In the genomic region with DNA sequence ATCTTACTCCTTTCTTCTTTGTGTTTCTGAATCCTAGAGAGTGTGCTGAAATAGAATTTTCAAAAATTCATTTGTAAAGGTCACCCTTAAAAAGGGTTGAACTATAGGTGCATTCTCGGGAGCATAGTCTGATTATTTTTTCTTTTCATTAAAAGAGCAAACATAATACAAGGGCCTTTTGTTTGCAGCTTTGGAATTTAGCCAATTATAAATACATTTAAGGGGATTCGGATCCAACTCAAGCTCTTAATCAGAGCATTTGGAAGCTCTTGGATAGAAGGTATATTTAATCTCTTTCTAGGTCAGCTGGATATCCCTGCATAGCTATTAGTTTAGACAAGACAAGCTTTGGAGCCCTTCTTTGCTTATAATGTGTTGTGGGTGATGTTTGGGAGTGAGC, we compare ENCODE assay signal across 31 cellular contexts.
"Had no signal": no experiment of that assay in that cellular context is flagged by ENCODE, and none has a peak within 500 bp of the region (broad histone marks: within the 10 kb centered on the region; RNA-seq: fewer than 3 reads in every experiment).

No MANE protein-coding gene starts in this region.

- ATAC-seq: activated T-cell treated with anti-CD3 and anti-CD28 coated beads, Interleukin-2, amount 50 U/mL, for 4 hours; PC-3 had no signal

- H3K36me3 ChIP-seq: brain microvascular endothelial cell, Peyer's patch had no signal

- H3K27me3 ChIP-seq: brain microvascular endothelial cell, Peyer's patch had no signal

- H3K4me3 ChIP-seq: Peyer's patch had no signal

- DNase-seq: activated B cell treated with CpG ODN at 0.5 μM for 24 hours; activated CD4-positive, alpha-beta memory T cell treated with anti-CD3 and anti-CD28 coated beads for 36 hours; activated CD4-positive, alpha-beta T cell treated with anti-CD3 and anti-CD28 coated beads for 4 hours; activated CD4-positive, alpha-beta T cell treated with anti-CD3 and anti-CD28 coated beads, Interleukin-2, amount 50 U/mL, for 1 hour; activated CD4-positive, CD25-positive, alpha-beta regulatory T cell treated with anti-CD3 and anti-CD28 coated beads, Interleukin-2, amount 50 U/mL, for 72 hours; activated CD8-positive, alpha-beta memory T cell treated with anti-CD3 and anti-CD28 coated beads, Interleukin-2, amount 50 U/mL, for 4 hours; activated gamma-delta T cell treated with Interleukin-2 at 50 U/mL for 16 hours; activated naive CD4-positive, alpha-beta T cell treated with anti-CD3 and anti-CD28 coated beads, Interleukin-2, amount 10 ng/mL, durations not matched to agents 7 days and 5 days; activated T-cell treated with anti-CD3 and anti-CD28 coated beads for 4 hours; activated T-cell treated with anti-CD3 and anti-CD28 coated beads, Interleukin-2, amount 50 U/mL, for 4 hours; amniotic stem cell; aorta; brain microvascular endothelial cell; central memory CD4-positive, alpha-beta T cell; Karpas-422; KBM-7; NCI-H1417 treated with DMSO at 0.1 percent for 48 hours; NCI-H1930; NCI-H2081 treated with DMSO at 0.1 percent for 48 hours; NCI-H2171; NCI-H510A; NCI-H526; PC-3; Peyer's patch; RPMI8226; SHP77 treated with DMSO at 0.1 percent for 48 hours; SW 1271; T-helper 1 cell; T-helper 2 cell; T-helper 9 cell had no signal

- H3K9me3 ChIP-seq: Peyer's patch had no signal

- H3K27ac ChIP-seq: brain microvascular endothelial cell, Peyer's patch, VCaP had no signal
